8 cellular contexts compared by ENCODE assay signal in the genomic region with DNA sequence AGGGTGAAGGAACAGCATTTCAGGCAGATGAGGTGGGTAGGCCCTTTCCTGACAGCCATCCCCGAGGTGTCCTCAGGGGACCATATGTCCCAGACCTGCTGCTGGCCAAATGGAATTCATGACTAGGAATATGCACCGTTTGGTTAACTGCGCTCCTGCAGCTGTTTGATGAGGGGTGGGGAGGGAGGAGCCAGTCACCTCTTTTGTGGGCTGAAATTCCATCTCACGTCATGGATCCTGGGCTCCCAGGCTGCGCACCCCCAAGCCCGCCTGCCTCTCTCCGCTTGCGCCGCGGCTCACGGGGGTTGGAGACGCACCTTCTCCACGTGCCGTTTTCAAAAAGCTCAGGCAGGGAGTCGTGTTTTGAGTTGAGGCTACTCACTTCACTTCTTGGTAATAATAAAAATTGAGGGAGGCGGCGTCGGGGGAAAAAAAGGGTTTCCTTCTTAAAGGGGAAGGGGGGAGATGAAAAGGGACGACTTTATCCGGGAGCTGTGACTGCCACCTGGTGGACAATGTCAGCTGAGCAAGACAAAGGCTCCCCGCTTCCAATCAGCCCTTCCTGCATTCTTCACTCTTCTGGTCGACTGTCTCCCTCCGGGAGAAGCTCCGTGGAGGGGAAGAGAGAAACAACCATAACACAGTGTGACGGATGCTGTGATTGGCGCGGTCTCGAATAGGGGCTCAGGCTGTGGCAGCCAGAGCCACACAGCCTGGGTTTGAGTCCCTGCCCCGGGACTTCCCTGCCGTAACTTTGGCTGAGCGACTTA. TPM values are rescaled to one million over a fixed set of nuclear protein-coding genes. Genes with fewer than 3 reads are reported as not detected.
DNase-seq lines count a peak whose midpoint lies in the region; ATAC-seq and TF ChIP-seq lines count a peak whose summit lies in the region.

No MANE protein-coding gene starts in this region.

- peak; percentile 87 for ATAC-seq in HCT116

- H3K9me2 ChIP-seq in HCT116 (ENCODE audit: insufficient read depth), result no peaks in the 10 kb centered on the region

- peak overlapping the region; percentile 34 to 51 for H3K4me3 ChIP-seq in HCT116 (replicated peaks in 1 of 2; ENCODE audit: low read depth in 1 of 2, low read length in 2 of 2)
- H3K4me3 ChIP-seq in vagina, result peak overlapping the region; percentile 33 to 50

- H3K4me2 ChIP-seq in HCT116 (ENCODE audit: low read length), result peak overlapping the region; percentile 83

- H3K27ac ChIP-seq in HCT116 (ENCODE audit: low read depth, low read length) (peak overlapping the region; percentile 6; the same call in 1 of the 2 replicates), vagina (no peak overlapping the region)

- H2AFZ ChIP-seq in HCT116 (ENCODE audit: low read depth, low read length, poor library complexity, severe bottlenecking), result peak overlapping the region; percentile 79

- H3K9me3 ChIP-seq in HCT116 (ENCODE audit: control insufficient read depth in 1 of 2, insufficient read depth in 1 of 2, low read depth in 1 of 2, low read length in 2 of 2) (no peaks in the 10 kb centered on the region), vagina (no peaks in the 10 kb centered on the region)

- TF ChIP-seq RAD21 in HCT116 (IDR thresholded peaks at IDR 0.05; ENCODE audit: low read depth), result peak; percentile 93

- peak; percentile 80 to 87 (median 85) for TF ChIP-seq CTCF in HCT116 (IDR thresholded peaks at IDR 0.05 in 2 of 3, conservative IDR thresholded peaks at IDR 0.05 in 1 of 3; ENCODE audit: borderline replicate concordance in 1 of 3, insufficient read depth in 1 of 3, low read depth in 2 of 3, low read length in 2 of 3)
- TF ChIP-seq CTCF in vagina (IDR thresholded peaks at IDR 0.05), result peak; percentile 82 to 96 (median 89)

- no peaks in the 10 kb centered on the region for H3K36me3 ChIP-seq in HCT116 (ENCODE audit: control insufficient read depth in 1 of 2, insufficient read depth in 2 of 2, low read length in 2 of 2)
- no peaks in the 10 kb centered on the region for H3K36me3 ChIP-seq in vagina

- intact Hi-C loops in HCT116 (cut with micrococcal nuclease), result loop anchor here (1.0 to 10.0 kb wide), 4 partner anchors 208 to 681 kb away; no protein-coding TSS in a partner anchor
- intact Hi-C loops in vagina (cut with DNase I), result loop anchor here (1.0 kb wide), 1 partner anchor 355 kb away; no protein-coding TSS in a partner anchor

- no peak overlapping the region for H3K9ac ChIP-seq in HCT116 (ENCODE audit: low read length)

- TF ChIP-seq POLR2A in HCT116 (IDR thresholded peaks at IDR 0.05; ENCODE audit: borderline replicate concordance, extremely low read depth, insufficient read depth, insufficient read length) (no peak), vagina (IDR thresholded peaks at IDR 0.05) (peak in 1 of 2 donors; percentile 8)

- no peaks in the 10 kb centered on the region for H4K20me1 ChIP-seq in HCT116 (ENCODE audit: insufficient read depth)

- H3K27me3 ChIP-seq in HCT116 (ENCODE audit: insufficient read depth, low read length), result no peaks in the 10 kb centered on the region
- no peaks in the 10 kb centered on the region for H3K27me3 ChIP-seq in vagina

- no TSS peak for BruUV-seq in HCT116 (replicated peaks; lab: Mats Ljungman, UMichigan)

- POLR2A ChIA-PET in HCT116 (lab: Charles Lee), result interaction anchor here (0.9 kb wide), 1 partner anchor 355 kb away, joined by 4 read pairs; no protein-coding TSS in a partner anchor

- no peaks in the 10 kb centered on the region for H3K79me2 ChIP-seq in HCT116 (ENCODE audit: insufficient read depth, low read length)

- CTCF ChIA-PET in HCT116 (lab: Charles Lee), result interaction anchor here (0.7 to 4.8 kb wide), 10 partner anchors 10 to 355 kb away, joined by 3 to 73 read pairs (median 4); partner anchors contain the start of genes BOD1 and CPEB4

- H3K4me1 ChIP-seq in HCT116 (ENCODE audit: control insufficient read depth in 1 of 2, insufficient read depth in 2 of 2, low read length in 2 of 2), result peaks cover 0 to 9% of the 10 kb centered on the region in 2 experiments; a peak in 2 of 4 replicates
- H3K4me1 ChIP-seq in vagina, result no peaks in the 10 kb centered on the region

- peak; percentile 52 for DNase-seq in DMS79 treated with DMSO at 0.1 percent for 48 hours (lab: John Stamatoyannopoulos, UW)
- peak; percentile 64 for DNase-seq in HCT116 (ENCODE audit: low read depth, low spot score)
- DNase-seq in NCI-H146 (lab: John Stamatoyannopoulos, UW), result peak; percentile 70
- DNase-seq in T-helper 9 cell, result peak; percentile 69
- DNase-seq in astrocyte of the hippocampus (ENCODE audit: low read depth, low spot score), result peak; percentile 92
- DNase-seq in hippocampal formation (lab: John Stamatoyannopoulos, UW), result peak; percentile 70 to 79
- DNase-seq in renal cortical epithelial cell (ENCODE audit: low read depth), result peak; percentile 73
- DNase-seq in vagina (ENCODE audit: extremely low spot score in 2 of 2), result no peak

- RAD21 ChIA-PET in HCT116 (lab: Charles Lee; ENCODE audit: low non-redundant PET in 1 of 2, low total read pairs in 2 of 2, uncharacterized antibody in 2 of 2, unreplicated experiment in 2 of 2), result interaction anchor here (0.6 to 1.7 kb wide), 6 partner anchors 12 to 355 kb away, joined by 3 to 6 read pairs (median 4); no protein-coding TSS in a partner anchor

TF ChIP-seq in HCT116, 20 proteins besides CTCF, POLR2A, EP300 and RAD21:
- no peak for TF ChIP-seq EZH2phosphoT487 (IDR thresholded peaks at IDR 0.05; ENCODE audit: borderline replicate concordance)
- peak; percentile 48 for TF ChIP-seq TCF7L2 (IDR thresholded peaks at IDR 0.05; ENCODE audit: borderline replicate concordance, extremely low read depth, insufficient read depth, insufficient read length)
TF ChIP-seq in HCT116: peak in this region for 1.

RNA-seq across cellular contexts. Expression of gene C5orf47, which starts 15.9 kb away (rescaled TPM):
- total RNA-seq in HCT116 (2021; ENCODE audit: unreplicated experiment), result not detected
- 0.02 TPM in 1 of 2 replicates, not detected in the other for polyA plus RNA-seq in HCT116 (2012)
- not detected in 2 replicates for total RNA-seq in renal cortical epithelial cell
- not detected for total RNA-seq in vagina

Comparison
In these comparisons a context has a peak if more than half of its experiments do, and no peak if none do; other contexts are left out.
1. DNase-seq: peak in DMS79 treated with DMSO at 0.1 percent for 48 hours (single experiment), HCT116 (single experiment), NCI-H146 (single experiment), T-helper 9 cell (single experiment), astrocyte of the hippocampus (single experiment), hippocampal formation (2 of 2) and renal cortical epithelial cell (single experiment); none in vagina (0 of 2).